1 cellular context compared by ENCODE assay signal in genomic region chr3:13785853-13786455, GRCh38.
TF ChIP-seq lines count a peak whose summit lies in the region.

No MANE protein-coding gene starts in this region.

TF ChIP-seq in GM23338, 12 proteins besides CTCF, POLR2A, EP300 and RAD21 (continued from another document):
- TF ChIP-seq REST (IDR thresholded peaks at IDR 0.05; ENCODE audit: unreplicated experiment) = no peak
- no peak for TF ChIP-seq ZNF331 (CRISPR knock-in tag; IDR thresholded peaks at IDR 0.05; ENCODE audit: low read depth)
- TF ChIP-seq POLR2AphosphoS5 (IDR thresholded peaks at IDR 0.05; ENCODE audit: low read depth) = no peak
- TF ChIP-seq JUNB (IDR thresholded peaks at IDR 0.05; ENCODE audit: unreplicated experiment) = no peak
